Comparison of ENCODE assay signal across 8 cellular contexts in genomic region chr1:9066945-9067807, GRCh38. TPM values are rescaled to one million over a fixed set of nuclear protein-coding genes. Genes with fewer than 3 reads are reported as not detected.
DNase-seq lines count a peak whose midpoint lies in the region; ATAC-seq and TF ChIP-seq lines count a peak whose summit lies in the region.
"Had no signal": no experiment of that assay in that cellular context is flagged by ENCODE, and none has a peak within 500 bp of the region (broad histone marks: within the 10 kb centered on the region; RNA-seq: fewer than 3 reads in every experiment).

No MANE protein-coding gene starts in this region.

- TF ChIP-seq POLR2A in breast epithelium (IDR thresholded peaks at IDR 0.05), result no peak
- TF ChIP-seq POLR2A in uterus (IDR thresholded peaks at IDR 0.05), result no peak

- TF ChIP-seq CTCF in breast epithelium (IDR thresholded peaks at IDR 0.05), result no peak
- no peak for TF ChIP-seq CTCF in uterus (IDR thresholded peaks at IDR 0.05)

- peak overlapping the region in 1 of 3 donors; percentile 31 for H3K4me3 ChIP-seq in breast epithelium
- H3K4me3 ChIP-seq in uterus, result no peak overlapping the region

- peak; percentile 28 for ATAC-seq in left lobe of liver
- no peak for ATAC-seq in HG02610 (IDR thresholded peaks at IDR 0.05; ENCODE audit: unreplicated experiment)
- ATAC-seq in HG03520 (IDR thresholded peaks at IDR 0.05; ENCODE audit: unreplicated experiment), result no peak

- no peaks in the 10 kb centered on the region for H3K9me3 ChIP-seq in breast epithelium
- no peaks in the 10 kb centered on the region for H3K9me3 ChIP-seq in uterus

- no peaks in the 10 kb centered on the region for H3K36me3 ChIP-seq in breast epithelium
- H3K36me3 ChIP-seq in uterus, result no peaks in the 10 kb centered on the region

- H3K27me3 ChIP-seq in breast epithelium (no peaks in the 10 kb centered on the region), uterus (no peaks in the 10 kb centered on the region)

- DNase-seq in M059J (ENCODE audit: low read depth) (peak; percentile 92), breast epithelium (ENCODE audit: low spot score in 2 of 2) (peak in 1 of 2 donors; percentile 46), left lobe of liver (ENCODE audit: low spot score) (no peak), uterus (peak; percentile 77 to 80)
- DNase-seq in activated CD4-positive, CD25-positive, alpha-beta regulatory T cell (lab: John Stamatoyannopoulos, UW), result no peak
- DNase-seq: GOT3 had no signal

- no peaks in the 10 kb centered on the region for H3K4me1 ChIP-seq in breast epithelium
- H3K4me1 ChIP-seq in uterus, result peaks cover 0 to 6% of the 10 kb centered on the region in 2 donors

- H3K27ac ChIP-seq in breast epithelium, result peak overlapping the region; percentile 50 to 82
- H3K27ac ChIP-seq in uterus, result peak overlapping the region; percentile 76 to 78

- intact Hi-C loops in breast epithelium (cut with DNase I; ENCODE audit: low total_unique reads), result no loop called here
- intact Hi-C loops in uterus (cut with DNase I; ENCODE audit: low total_unique reads), result no loop called here

RNA-seq across cellular contexts. Expression of gene SLC2A5, which starts 2.3 kb away (rescaled TPM):
- 4.2 and 7.1 TPM in 2 replicates for total RNA-seq in M059J (2014; rRNA removed; shearing (Covaris generic))
- total RNA-seq in breast epithelium, result 1 to 10 TPM; 2.3 to 2.8 (median 2.7) TPM
- 0.35 TPM for total RNA-seq in left lobe of liver
- total RNA-seq in uterus, result 1 to 10 TPM in 2 of 4 donors, not detected in 2; 1.1 to 2.4 TPM

RNA-seq across cellular contexts. Expression of gene SLC2A7, which starts 41.0 kb away (rescaled TPM):
- not detected in 2 replicates for total RNA-seq in M059J (2014; rRNA removed; shearing (Covaris generic))
- total RNA-seq in breast epithelium, result not detected
- total RNA-seq in left lobe of liver, result not detected
- not detected for total RNA-seq in uterus

Comparison
In these comparisons a context has a peak if more than half of its experiments do, and no peak if none do; other contexts are left out.
1. DNase-seq: peak in M059J (single experiment) and uterus (2 of 2); none in left lobe of liver (single experiment) and activated CD4-positive, CD25-positive, alpha-beta regulatory T cell (0 of 4).